In the genomic region with DNA sequence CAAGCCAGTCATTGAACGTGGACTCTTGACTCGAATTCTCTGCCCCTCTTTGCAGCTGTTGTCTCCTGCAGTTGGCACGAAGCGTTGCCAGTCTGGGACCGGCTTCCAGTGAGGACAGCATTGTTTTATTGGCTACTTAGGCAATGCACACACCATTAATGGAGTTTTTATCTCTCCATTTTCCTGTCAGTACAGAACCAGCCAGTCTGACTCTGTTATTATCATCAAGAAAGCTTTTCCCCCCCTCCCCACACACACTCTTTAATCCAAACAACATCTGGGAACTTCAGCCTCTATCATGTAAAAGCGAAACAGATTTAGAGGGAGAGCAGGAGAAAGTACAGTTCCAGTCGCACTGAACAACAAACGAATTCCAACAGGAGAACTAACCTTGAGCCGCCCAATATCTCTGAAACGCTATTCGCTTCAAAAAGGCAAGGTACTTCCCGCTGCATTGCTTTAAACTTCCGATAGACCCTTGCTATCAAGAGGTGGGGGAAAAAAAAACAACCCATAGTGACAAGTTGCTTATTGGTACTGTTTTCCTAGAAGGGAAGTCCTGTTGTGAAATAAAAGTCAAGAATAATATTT, we compare ENCODE assay signal across 8 cellular contexts. TPM values are rescaled to one million over a fixed set of nuclear protein-coding genes. Genes with fewer than 3 reads are reported as not detected.
A peak's percentile ranks its signal among the peaks of the same experiment; 100 is the strongest.
DNase-seq lines count a peak whose midpoint lies in the region; ATAC-seq and TF ChIP-seq lines count a peak whose summit lies in the region.

No MANE protein-coding gene starts in this region.

- DNase-seq in CD1c-positive myeloid dendritic cell (ENCODE audit: extremely low spot score) (peak; percentile 64), NCI-H1694 (lab: John Stamatoyannopoulos, UW) (peak; percentile 38), mammary epithelial cell (peak; percentile 11), medulla oblongata (ENCODE audit: extremely low spot score) (peak; percentile 66), vagina (ENCODE audit: extremely low spot score in 2 of 2) (no peak), HUDEP-2 (lab: John Stamatoyannopoulos, UW; ENCODE audit: unreplicated experiment in 76 of 76) (no peak)

- no peak for TF ChIP-seq CTCF in mammary epithelial cell (conservative IDR thresholded peaks at IDR 0.05 in 1 of 2, IDR thresholded peaks at IDR 0.05 in 1 of 2; ENCODE audit: extremely low read depth in 1 of 2, insufficient read depth in 1 of 2, low read depth in 1 of 2, low read length in 2 of 2)
- TF ChIP-seq CTCF in vagina (IDR thresholded peaks at IDR 0.05) = no peak

- no peaks in the 10 kb centered on the region for H4K20me1 ChIP-seq in mammary epithelial cell (ENCODE audit: insufficient read depth, low read length)

- H3K36me3 ChIP-seq in mammary epithelial cell (ENCODE audit: insufficient read depth, low read length) (no peaks in the 10 kb centered on the region), vagina (no peaks in the 10 kb centered on the region)

- ATAC-seq in HG03354 (IDR thresholded peaks at IDR 0.05; ENCODE audit: poor library complexity, severe bottlenecking, unreplicated experiment) = no peak
- no peak for ATAC-seq in GM18867 (IDR thresholded peaks at IDR 0.05; ENCODE audit: unreplicated experiment)

- dilution Hi-C loops in mammary epithelial cell (cut with HindIII; ENCODE audit: low sequenced_read_pairs) = no loop called here

- intact Hi-C loops in mammary epithelial cell (cut with micrococcal nuclease) (no loop called here), vagina (cut with DNase I) (no loop called here)

- CTCF ChIA-PET in mammary epithelial cell (lab: Charles Lee; ENCODE audit: low non-redundant PET) = no interaction called here

- 84% methylated on average over 13 of the region's 13 CpGs for WGBS in mammary epithelial cell (ENCODE audit: low coverage, missing lambda C conversion rate)

- H3K9ac ChIP-seq in mammary epithelial cell (ENCODE audit: insufficient read depth, low read length) = no peak overlapping the region

- H2AFZ ChIP-seq in mammary epithelial cell (ENCODE audit: low read depth, low read length) = no peak overlapping the region

- peaks cover 26% of the 10 kb centered on the region for H3K4me1 ChIP-seq in mammary epithelial cell (ENCODE audit: insufficient read depth, low read length)
- H3K4me1 ChIP-seq in vagina = peaks cover 65% of the 10 kb centered on the region

- BruUV-seq in mammary epithelial cell (replicated peaks; lab: Mats Ljungman, UMichigan) = no TSS peak

- H3K9me3 ChIP-seq in mammary epithelial cell (replicated peaks; ENCODE audit: insufficient read depth, low read length) (no peaks in the 10 kb centered on the region), vagina (no peaks in the 10 kb centered on the region)

- in situ Hi-C loops in mammary epithelial cell (cut with MboI; ENCODE audit: low sequenced_read_pairs in 2 of 2) = no loop called here

- peak overlapping the region; percentile 46 for H3K4me2 ChIP-seq in mammary epithelial cell (ENCODE audit: insufficient read depth, low read depth, low read length)

- H3K27me3 ChIP-seq in mammary epithelial cell (ENCODE audit: insufficient read depth, low read length) = no peaks in the 10 kb centered on the region
- H3K27me3 ChIP-seq in vagina = no peaks in the 10 kb centered on the region

- H3K27ac ChIP-seq in mammary epithelial cell (ENCODE audit: insufficient read depth, low read depth, low read length) = peak overlapping the region; percentile 31
- H3K27ac ChIP-seq in vagina = peak overlapping the region; percentile 76

- no peak for TF ChIP-seq POLR2A in vagina (IDR thresholded peaks at IDR 0.05)

- H3K4me3 ChIP-seq in mammary epithelial cell (replicated peaks in 1 of 3; ENCODE audit: insufficient read depth in 1 of 3, low read depth in 2 of 3, low read length in 3 of 3) (no peak overlapping the region), vagina (peak overlapping the region; percentile 1 to 20)

- H3K79me2 ChIP-seq in mammary epithelial cell (ENCODE audit: insufficient read depth, low read length) = peaks cover 63% of the 10 kb centered on the region

RNA-seq across cellular contexts. Expression of a gene that starts 38.2 kb away (rescaled TPM):
- 10 to 100 TPM; 35.1 to 41.2 TPM for total RNA-seq in mammary epithelial cell
- polyA plus RNA-seq in mammary epithelial cell = 17.1 TPM
- polyA minus RNA-seq in mammary epithelial cell = 57.2 TPM
- total RNA-seq in vagina = 25.8 TPM

Comparison
In these comparisons a context has a peak if more than half of its experiments do, and no peak if none do; other contexts are left out.
1. DNase-seq: peak in CD1c-positive myeloid dendritic cell (single experiment), NCI-H1694 (single experiment), mammary epithelial cell (single experiment) and medulla oblongata (single experiment); none in vagina (0 of 2) and HUDEP-2 (0 of 76).
2. H3K4me3 ChIP-seq: peak in vagina (2 of 2); none in mammary epithelial cell (0 of 3).